ENCODE assay signal across 24 cellular contexts in the genomic region with DNA sequence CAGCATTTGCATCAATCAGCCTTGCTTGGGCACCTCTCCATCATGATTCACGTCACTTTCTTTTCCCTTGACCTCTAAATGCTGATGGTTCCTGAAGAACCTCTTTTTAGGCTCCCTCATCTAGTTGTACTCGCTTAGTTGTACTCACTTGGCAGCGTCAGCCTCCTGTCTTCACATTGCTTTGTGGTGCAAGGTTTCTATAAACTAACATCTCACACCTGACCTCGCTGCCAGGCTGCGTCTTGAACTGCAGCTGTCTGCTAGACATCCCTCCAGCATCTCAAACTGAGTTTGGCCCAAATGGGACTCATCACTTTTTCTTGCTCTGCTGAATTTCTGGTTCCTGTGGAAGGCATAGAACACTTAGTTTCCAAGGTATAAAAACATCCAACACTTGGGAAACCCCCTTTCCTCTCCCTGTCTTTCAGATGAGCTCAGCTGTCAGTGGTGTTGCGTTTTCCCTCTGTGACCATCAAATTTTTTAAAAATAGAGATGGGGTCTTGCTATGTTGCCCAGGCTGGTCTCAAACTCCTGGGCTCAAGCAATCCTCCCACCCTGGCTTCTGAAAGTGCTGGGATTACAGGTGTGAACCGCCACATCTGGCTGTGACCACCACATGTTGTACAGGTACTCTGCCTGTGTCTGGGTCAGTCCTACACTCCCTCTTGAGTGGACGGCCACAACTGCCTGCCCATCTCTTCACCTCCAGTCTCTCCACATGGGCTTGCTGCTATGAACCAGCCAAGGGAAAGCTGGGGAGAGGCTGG.
DNase-seq lines count a peak whose midpoint lies in the region; ATAC-seq, FAIRE-seq and TF ChIP-seq lines count a peak whose summit lies in the region.
"Had no signal": no experiment of that assay in that cellular context is flagged by ENCODE, and none has a peak within 500 bp of the region (broad histone marks: within the 10 kb centered on the region; RNA-seq: fewer than 3 reads in every experiment).

No MANE protein-coding gene starts in this region.

- no peak overlapping the region for H3K27ac Mint-ChIP-seq in GM23338
- H3K27ac Mint-ChIP-seq in stimulated activated effector memory CD8-positive, alpha-beta T cell treated with anti-CD3 and anti-CD28 coated beads, Interleukin-12 subunit alpha, Interleukin-12 subunit beta, amount 100 ng/mL, for 72 hours: no peak overlapping the region
- H3K27ac Mint-ChIP-seq: B cell; CD4-positive, alpha-beta T cell; CD8-positive, alpha-beta T cell had no signal

- no peak for TF ChIP-seq RAD21 in K562 (CRISPR knock-in tag; conservative IDR thresholded peaks at IDR 0.05 in 1 of 2, IDR thresholded peaks at IDR 0.05 in 1 of 2)

- CTCF ChIA-PET in PC-9 (lab: Charles Lee): no interaction called here
- CTCF ChIA-PET in K562 (lab: Yijun Ruan, JAX; ENCODE audit: low intra/inter-chr PET ratio): no interaction called here

- peaks cover 3% of the 10 kb centered on the region; the same call in 2 of the 3 replicates for H3K9me3 Mint-ChIP-seq in GM23338
- no peaks in the 10 kb centered on the region for H3K9me3 Mint-ChIP-seq in stimulated activated effector memory CD8-positive, alpha-beta T cell treated with anti-CD3 and anti-CD28 coated beads, Interleukin-12 subunit alpha, Interleukin-12 subunit beta, amount 100 ng/mL, for 72 hours
- H3K9me3 Mint-ChIP-seq: CD4-positive, alpha-beta T cell; CD8-positive, alpha-beta T cell had no signal

- ATAC-seq in GM23338 (no peak), K562 (no peak), HG02642 (IDR thresholded peaks at IDR 0.05; ENCODE audit: poor library complexity, unreplicated experiment) (no peak), HG02588 (IDR thresholded peaks at IDR 0.05; ENCODE audit: unreplicated experiment) (no peak), GM18519 (IDR thresholded peaks at IDR 0.05; ENCODE audit: low FRiP score, unreplicated experiment) (no peak)
- peak; percentile 11 for ATAC-seq in stimulated activated effector memory CD8-positive, alpha-beta T cell treated with anti-CD3 and anti-CD28 coated beads, Interleukin-12 subunit alpha, Interleukin-12 subunit beta, amount 100 ng/mL, for 72 hours
- ATAC-seq: A549; CD8-positive, alpha-beta T cell had no signal

- H3K36me3 Mint-ChIP-seq in GM23338 (ENCODE audit: low read depth): peaks cover 59% of the 10 kb centered on the region
- H3K36me3 Mint-ChIP-seq in stimulated activated effector memory CD8-positive, alpha-beta T cell treated with anti-CD3 and anti-CD28 coated beads, Interleukin-12 subunit alpha, Interleukin-12 subunit beta, amount 100 ng/mL, for 72 hours: no peaks in the 10 kb centered on the region
- H3K36me3 Mint-ChIP-seq: CD8-positive, alpha-beta T cell had no signal

- no TSS peak for BruUV-seq in PC-9 (replicated peaks; lab: Mats Ljungman, UMichigan)
- BruUV-seq in K562 (replicated peaks; lab: Mats Ljungman, UMichigan): no TSS peak

- H3K27ac ChIP-seq in GM23338 (ENCODE audit: low read depth): no peak overlapping the region
- peak overlapping the region; percentile 73; the same call in 1 of the 2 replicates for H3K27ac ChIP-seq in PC-9
- H3K27ac ChIP-seq in K562 (ENCODE audit: extremely low read depth, low read depth, low read length): no peak overlapping the region
- H3K27ac ChIP-seq: 22Rv1; A549; BLaER1 treated with 17β-estradiol and CSF1 and Interleukin-3, amounts not matched to agents 10 nM and 100 nM; C4-2B had no signal

- no peak overlapping the region for H3K4me3 ChIP-seq in GM23338
- H3K4me3 ChIP-seq in PC-9: no peak overlapping the region
- H3K4me3 ChIP-seq in K562: no peak overlapping the region
- H3K4me3 ChIP-seq: A549; BLaER1 treated with 17β-estradiol and CSF1 and Interleukin-3, amounts not matched to agents 10 nM and 100 nM had no signal

- FAIRE-seq in K562 (lab: Jason Lieb, UNC): no peak
- FAIRE-seq: A549, D721Med, G401.6, GM12891, GM18507, GM19239 had no signal

- H3K9ac ChIP-seq in K562 (ENCODE audit: insufficient read depth in 1 of 2, low read depth in 2 of 2, low read length in 2 of 2): no peak overlapping the region
- H3K9ac ChIP-seq: BLaER1 treated with 17β-estradiol and CSF1 and Interleukin-3, amounts not matched to agents 10 nM and 100 nM had no signal

- WGBS in K562 (ENCODE audit: insufficient coverage, low coverage, missing lambda C conversion rate): under 1% methylated on average over 8 of the region's 8 CpGs

- H3K9me2 ChIP-seq in GM23338 (ENCODE audit: insufficient read depth) (peaks cover 17% of the 10 kb centered on the region), PC-9 (ENCODE audit: insufficient read depth) (no peaks in the 10 kb centered on the region)

- H3K27me3 ChIP-seq in GM23338 (ENCODE audit: insufficient read depth) (no peaks in the 10 kb centered on the region), PC-9 (ENCODE audit: insufficient read depth, low read depth) (no peaks in the 10 kb centered on the region), K562 (ENCODE audit: control insufficient read depth in 2 of 2, insufficient read depth in 2 of 2, low read length in 2 of 2) (peaks cover 17 to 43% of the 10 kb centered on the region in 2 experiments)
- H3K27me3 ChIP-seq: BLaER1 treated with 17β-estradiol and CSF1 and Interleukin-3, amounts not matched to agents 10 nM and 100 nM had no signal

- POLR2A ChIA-PET in PC-9 (lab: Charles Lee; ENCODE audit: unreplicated experiment) (no interaction called here), K562 (lab: Yijun Ruan, JAX) (no interaction called here)

- H3K9me3 ChIP-seq in PC-9 (ENCODE audit: insufficient read depth, low read depth) (peaks cover 19% of the 10 kb centered on the region), K562 (replicated peaks; ENCODE audit: control insufficient read depth, insufficient read depth, low read depth, low read length) (no peaks in the 10 kb centered on the region)
- H3K9me3 ChIP-seq: A549; BLaER1 treated with 17β-estradiol and CSF1 and Interleukin-3, amounts not matched to agents 10 nM and 100 nM; Caco-2 had no signal

- H4K20me1 ChIP-seq in GM23338 (replicated peaks; ENCODE audit: insufficient read depth): no peaks in the 10 kb centered on the region
- H4K20me1 ChIP-seq in PC-9 (ENCODE audit: insufficient read depth): no peaks in the 10 kb centered on the region
- H4K20me1 ChIP-seq in K562 (replicated peaks; ENCODE audit: control insufficient read depth, insufficient read depth, low read length): no peaks in the 10 kb centered on the region
- H4K20me1 ChIP-seq: BLaER1 treated with 17β-estradiol and CSF1 and Interleukin-3, amounts not matched to agents 10 nM and 100 nM had no signal

- H2AFZ ChIP-seq in GM23338 (no peak overlapping the region), PC-9 (no peak overlapping the region), K562 (ENCODE audit: low read depth, low read length) (no peak overlapping the region)

- intact Hi-C loops in PC-9 (cut with micrococcal nuclease; ENCODE audit: unreplicated experiment) (no loop called here), K562 (cut with micrococcal nuclease) (no loop called here)

- H3K27me3 Mint-ChIP-seq in GM23338 (ENCODE audit: insufficient read depth, low read depth, poor library complexity): peaks cover 10% of the 10 kb centered on the region
- H3K27me3 Mint-ChIP-seq: CD4-positive, alpha-beta T cell had no signal

- peaks cover 49% of the 10 kb centered on the region for H3K4me1 ChIP-seq in GM23338 (ENCODE audit: insufficient read depth)
- peaks cover 66% of the 10 kb centered on the region for H3K4me1 ChIP-seq in PC-9 (replicated peaks; ENCODE audit: insufficient read depth)
- peaks cover 0 to 3% of the 10 kb centered on the region in 2 experiments; a peak in 1 of 5 replicates for H3K4me1 ChIP-seq in K562 (replicated peaks in 1 of 2; ENCODE audit: control insufficient read depth in 2 of 2, insufficient read depth in 2 of 2, low read length in 2 of 2)
- H3K4me1 ChIP-seq: A549 had no signal

- no peak for DNase-seq in GM23338 (ENCODE audit: low spot score)
- no peak for DNase-seq in PC-9
- no peak for DNase-seq in K562 (ENCODE audit: extremely low read depth in 1 of 4, low spot score in 3 of 4)
- DNase-seq in stimulated activated effector memory CD8-positive, alpha-beta T cell treated with anti-CD3 and anti-CD28 coated beads, Interleukin-12 subunit alpha, Interleukin-12 subunit beta, amount 100 ng/mL, for 72 hours (ENCODE audit: low spot score in 2 of 2): no peak
- DNase-seq: AML-193; Caco-2; Calu3; CD4-positive, alpha-beta T cell; CD8-positive, alpha-beta T cell; DMS79 treated with DMSO at 0.1 percent for 48 hours; GF-D8 had no signal

- H3K4me1 Mint-ChIP-seq in GM23338: peaks cover 47% of the 10 kb centered on the region
- H3K4me1 Mint-ChIP-seq in stimulated activated effector memory CD8-positive, alpha-beta T cell treated with anti-CD3 and anti-CD28 coated beads, Interleukin-12 subunit alpha, Interleukin-12 subunit beta, amount 100 ng/mL, for 72 hours: peaks cover 7% of the 10 kb centered on the region
- H3K4me1 Mint-ChIP-seq: B cell had no signal

- H3F3A ChIP-seq in GM23338 (replicated peaks; ENCODE audit: low read depth): peaks cover 15% of the 10 kb centered on the region; the same call in 1 of the 2 replicates
- peaks cover 60% of the 10 kb centered on the region for H3F3A ChIP-seq in PC-9 (ENCODE audit: insufficient read depth, low read depth)

- no peak for TF ChIP-seq POLR2A in K562 (conservative IDR thresholded peaks at IDR 0.05)

- in situ Hi-C loops in K562 (cut with MboI): no loop called here

- H3K4me3 Mint-ChIP-seq in GM23338: no peak overlapping the region
- no peak overlapping the region for H3K4me3 Mint-ChIP-seq in stimulated activated effector memory CD8-positive, alpha-beta T cell treated with anti-CD3 and anti-CD28 coated beads, Interleukin-12 subunit alpha, Interleukin-12 subunit beta, amount 100 ng/mL, for 72 hours
- H3K4me3 Mint-ChIP-seq: B cell; CD4-positive, alpha-beta T cell; CD8-positive, alpha-beta T cell had no signal

- H3K79me2 ChIP-seq in GM23338 (replicated peaks; ENCODE audit: insufficient read depth) (no peaks in the 10 kb centered on the region), PC-9 (ENCODE audit: low read depth) (no peaks in the 10 kb centered on the region), K562 (ENCODE audit: control insufficient read depth, insufficient read depth, low read length) (no peaks in the 10 kb centered on the region)

- TF ChIP-seq CTCF in GM23338 (conservative IDR thresholded peaks at IDR 0.05; ENCODE audit: low read depth in 2 of 2) (no peak), PC-9 (conservative IDR thresholded peaks at IDR 0.05) (no peak), K562 (IDR thresholded peaks at IDR 0.05 in 2 of 3, conservative IDR thresholded peaks at IDR 0.05 in 1 of 3; ENCODE audit: insufficient read depth in 2 of 3, low read depth in 1 of 3, low read length in 3 of 3) (no peak)

- TF ChIP-seq EP300 in K562 (IDR thresholded peaks at IDR 0.05; ENCODE audit: low read length): no peak

- no peaks in the 10 kb centered on the region for H3K9me1 ChIP-seq in K562 (ENCODE audit: control insufficient read depth, insufficient read depth, low read length)

- H3K4me2 ChIP-seq in GM23338 (no peak overlapping the region), PC-9 (no peak overlapping the region), K562 (ENCODE audit: insufficient read depth, low read length) (no peak overlapping the region)
- H3K4me2 ChIP-seq: A549; BLaER1 treated with 17β-estradiol and CSF1 and Interleukin-3, amounts not matched to agents 10 nM and 100 nM had no signal

- peaks cover 15% of the 10 kb centered on the region for H3K36me3 ChIP-seq in GM23338 (ENCODE audit: insufficient read depth)
- no peaks in the 10 kb centered on the region for H3K36me3 ChIP-seq in PC-9 (ENCODE audit: low read depth)
- no peaks in the 10 kb centered on the region for H3K36me3 ChIP-seq in K562 (ENCODE audit: control insufficient read depth, insufficient read depth, low read length)
- H3K36me3 ChIP-seq: BLaER1 treated with 17β-estradiol and CSF1 and Interleukin-3, amounts not matched to agents 10 nM and 100 nM had no signal
